In genomic region chr2:179946810-179947485, GRCh38 we compare ENCODE assay signal across 20 cellular contexts.
DNase-seq lines count a peak whose midpoint lies in the region; FAIRE-seq and TF ChIP-seq lines count a peak whose summit lies in the region.
"Had no signal": no experiment of that assay in that cellular context is flagged by ENCODE, and none has a peak within 500 bp of the region (broad histone marks: within the 10 kb centered on the region; RNA-seq: fewer than 3 reads in every experiment).

No MANE protein-coding gene starts in this region.

- no peaks in the 10 kb centered on the region for H3K27me3 Mint-ChIP-seq in HFFc6 (ENCODE audit: insufficient read depth)
- no peaks in the 10 kb centered on the region for H3K27me3 Mint-ChIP-seq in activated naive CD8-positive, alpha-beta T cell treated with anti-CD3 and anti-CD28 coated beads for 36 hours
- H3K27me3 Mint-ChIP-seq: CD4-positive, alpha-beta memory T cell; IgD-negative memory B cell had no signal

- no peak overlapping the region for H3K27ac Mint-ChIP-seq in HFFc6
- no peak overlapping the region for H3K27ac Mint-ChIP-seq in activated naive CD8-positive, alpha-beta T cell treated with anti-CD3 and anti-CD28 coated beads for 36 hours
- H3K27ac Mint-ChIP-seq: IgD-negative memory B cell; T-helper 1 cell treated with Interleukin-12 subunit alpha and Interleukin-12 subunit beta and Interleukin-4 antibody, amounts not matched to agents 30 μg/mL and 1 μg/mL, for 36 hours had no signal

- peak; percentile 64 for FAIRE-seq in islet of Langerhans (lab: Jason Lieb, UNC)
- FAIRE-seq: HTR-8/SVneo, RCC 7860 had no signal

- no peak overlapping the region for H3K4me3 Mint-ChIP-seq in HFFc6
- no peak overlapping the region for H3K4me3 Mint-ChIP-seq in activated naive CD8-positive, alpha-beta T cell treated with anti-CD3 and anti-CD28 coated beads for 36 hours
- H3K4me3 Mint-ChIP-seq: CD4-positive, alpha-beta memory T cell; IgD-negative memory B cell; T-helper 1 cell treated with Interleukin-12 subunit alpha and Interleukin-12 subunit beta and Interleukin-4 antibody, amounts not matched to agents 30 μg/mL and 1 μg/mL, for 36 hours had no signal

- peaks cover 28% of the 10 kb centered on the region for H3K36me3 Mint-ChIP-seq in HFFc6 (ENCODE audit: low read depth)
- peaks cover 35% of the 10 kb centered on the region for H3K36me3 Mint-ChIP-seq in activated naive CD8-positive, alpha-beta T cell treated with anti-CD3 and anti-CD28 coated beads for 36 hours

- peak; percentile 10 for DNase-seq in Ammon's horn (ENCODE audit: low spot score)
- DNase-seq in G401 (ENCODE audit: low spot score): peak; percentile 92
- peak; percentile 55 for DNase-seq in SK-N-DZ (ENCODE audit: low spot score)
- no peak for DNase-seq in DMS153 treated with DMSO at 0.1 percent for 48 hours (lab: John Stamatoyannopoulos, UW; ENCODE audit: unreplicated experiment)
- no peak for DNase-seq in HFFc6
- DNase-seq in activated naive CD8-positive, alpha-beta T cell treated with anti-CD3 and anti-CD28 coated beads for 36 hours: no peak
- DNase-seq: Caco-2; CD4-positive, alpha-beta memory T cell; EL; Karpas-422; NCI-H1417 treated with DMSO at 0.1 percent for 48 hours; NCI-H1930; NCI-H345; OCI-M1; SJCRH30 had no signal

- no peaks in the 10 kb centered on the region for H3K9me3 Mint-ChIP-seq in HFFc6
- H3K9me3 Mint-ChIP-seq in activated naive CD8-positive, alpha-beta T cell treated with anti-CD3 and anti-CD28 coated beads for 36 hours: no peaks in the 10 kb centered on the region
- H3K9me3 Mint-ChIP-seq: CD4-positive, alpha-beta memory T cell; IgD-negative memory B cell; T-helper 1 cell treated with Interleukin-12 subunit alpha and Interleukin-12 subunit beta and Interleukin-4 antibody, amounts not matched to agents 30 μg/mL and 1 μg/mL, for 36 hours had no signal

- no peak for TF ChIP-seq CTCF in HFFc6 (IDR thresholded peaks at IDR 0.05)

- H3K4me1 Mint-ChIP-seq in HFFc6 (ENCODE audit: low read depth): no peaks in the 10 kb centered on the region
- no peaks in the 10 kb centered on the region for H3K4me1 Mint-ChIP-seq in activated naive CD8-positive, alpha-beta T cell treated with anti-CD3 and anti-CD28 coated beads for 36 hours

- in situ Hi-C loops in G401 (cut with HindIII; ENCODE audit: low sequenced_read_pairs): no loop called here

Comparison
In these comparisons a context has a peak if more than half of its experiments do, and no peak if none do; other contexts are left out.
1. DNase-seq: peak in Ammon's horn (single experiment), G401 (single experiment) and SK-N-DZ (single experiment); none in DMS153 treated with DMSO at 0.1 percent for 48 hours (single experiment), HFFc6 (single experiment) and activated naive CD8-positive, alpha-beta T cell treated with anti-CD3 and anti-CD28 coated beads for 36 hours (single experiment).